24 cellular contexts compared by ENCODE assay signal in the genomic region with DNA sequence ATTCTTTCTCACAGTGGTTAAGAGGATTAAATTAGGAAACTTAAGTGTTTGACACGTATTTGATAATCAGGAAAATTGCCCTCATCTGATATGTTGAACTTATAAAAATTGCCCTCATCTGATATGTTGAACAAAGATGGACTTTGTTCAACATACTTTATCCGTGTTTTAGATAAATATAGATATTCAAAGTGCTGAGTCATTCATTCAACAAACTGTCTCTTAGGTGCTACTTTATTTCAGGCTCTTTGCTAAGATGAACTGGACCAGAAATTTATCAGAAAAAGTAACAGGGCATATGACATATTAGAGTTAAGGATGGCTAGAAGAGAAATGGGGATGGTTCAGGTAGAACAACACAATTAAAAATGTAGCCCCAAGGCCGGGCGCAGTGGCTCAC.
A peak's percentile ranks its signal among the peaks of the same experiment; 100 is the strongest.
DNase-seq lines count a peak whose midpoint lies in the region; ATAC-seq, FAIRE-seq and TF ChIP-seq lines count a peak whose summit lies in the region.
"Had no signal": no experiment of that assay in that cellular context is flagged by ENCODE, and none has a peak within 500 bp of the region (broad histone marks: within the 10 kb centered on the region; RNA-seq: fewer than 3 reads in every experiment).

No MANE protein-coding gene starts in this region.

- H3K27ac ChIP-seq in astrocyte (ENCODE audit: low read depth, low read length): no peak overlapping the region
- H3K27ac ChIP-seq: BLaER1 treated with 17β-estradiol and CSF1 and Interleukin-3, amounts not matched to agents 10 nM and 100 nM; C4-2B had no signal

- DNase-seq in COLO829 (ENCODE audit: low spot score) (peak; percentile 5), astrocyte (ENCODE audit: low read depth) (no peak)
- no peak for DNase-seq in activated naive CD4-positive, alpha-beta T cell treated with Interleukin-2 at 50 U/mL for 16 hours
- DNase-seq in stimulated activated CD4-positive, alpha-beta T cell treated with anti-CD3 and anti-CD28 coated beads, Interleukin-4, amount 100 ng/mL, for 4 hours: no peak
- DNase-seq in stimulated activated naive CD8-positive, alpha-beta T cell treated with anti-CD3 and anti-CD28 coated beads, Interleukin-15, amount 100 ng/mL, for 72 hours: no peak
- DNase-seq: 8988T; AML-193; CD4-positive, alpha-beta T cell; CD8-positive, alpha-beta T cell; COR-L47; DMS 273 treated with DMSO at 0.1 percent for 48 hours; DMS153; DMS53; DMS79; DND-41; EL; GDM1 had no signal

- FAIRE-seq in astrocyte (lab: Jason Lieb, UNC) (peak; percentile 84), islet of Langerhans (lab: Jason Lieb, UNC) (peak; percentile 87)
- FAIRE-seq: GM12878, GM12892, GM18507 had no signal

- H3K9me3 Mint-ChIP-seq in astrocyte (ENCODE audit: unreplicated experiment): no peaks in the 10 kb centered on the region
- peaks cover 0 to 7% of the 10 kb centered on the region in 2 donors for H3K9me3 Mint-ChIP-seq in stimulated activated naive CD8-positive, alpha-beta T cell treated with anti-CD3 and anti-CD28 coated beads, Interleukin-15, amount 100 ng/mL, for 72 hours
- H3K9me3 Mint-ChIP-seq: CD4-positive, alpha-beta T cell had no signal

- H2AFZ ChIP-seq in astrocyte (ENCODE audit: low read depth, low read length): no peak overlapping the region

- no peaks in the 10 kb centered on the region for H3K36me3 Mint-ChIP-seq in astrocyte (ENCODE audit: low read depth, unreplicated experiment)
- H3K36me3 Mint-ChIP-seq: CD8-positive, alpha-beta T cell had no signal

- H3K4me1 Mint-ChIP-seq in astrocyte (ENCODE audit: low read depth, unreplicated experiment): peaks cover 4% of the 10 kb centered on the region
- H3K4me1 Mint-ChIP-seq in stimulated activated naive CD8-positive, alpha-beta T cell treated with anti-CD3 and anti-CD28 coated beads, Interleukin-15, amount 100 ng/mL, for 72 hours: no peaks in the 10 kb centered on the region
- H3K4me1 Mint-ChIP-seq: B cell had no signal

- H4K20me1 ChIP-seq in astrocyte (ENCODE audit: insufficient read depth, low read length): no peaks in the 10 kb centered on the region
- H4K20me1 ChIP-seq: BLaER1 treated with 17β-estradiol and CSF1 and Interleukin-3, amounts not matched to agents 10 nM and 100 nM had no signal

- no peak for ATAC-seq in stimulated activated naive CD8-positive, alpha-beta T cell treated with anti-CD3 and anti-CD28 coated beads, Interleukin-15, amount 100 ng/mL, for 72 hours
- ATAC-seq: CD8-positive, alpha-beta T cell; GM12878 had no signal

- H3K9ac ChIP-seq in astrocyte (ENCODE audit: low read length): no peak overlapping the region
- H3K9ac ChIP-seq: BLaER1 treated with 17β-estradiol and CSF1 and Interleukin-3, amounts not matched to agents 10 nM and 100 nM had no signal

- no peak overlapping the region for H3K4me3 ChIP-seq in astrocyte (ENCODE audit: insufficient read depth, low read depth, low read length)
- H3K4me3 ChIP-seq: BLaER1 treated with 17β-estradiol and CSF1 and Interleukin-3, amounts not matched to agents 10 nM and 100 nM; GM12878 had no signal

- no peaks in the 10 kb centered on the region for H3K27me3 Mint-ChIP-seq in astrocyte (ENCODE audit: low read depth, unreplicated experiment)
- H3K27me3 Mint-ChIP-seq in stimulated activated naive CD8-positive, alpha-beta T cell treated with anti-CD3 and anti-CD28 coated beads, Interleukin-15, amount 100 ng/mL, for 72 hours: no peaks in the 10 kb centered on the region
- H3K27me3 Mint-ChIP-seq: B cell; CD4-positive, alpha-beta T cell had no signal

- no peak overlapping the region for H3K4me2 ChIP-seq in astrocyte (ENCODE audit: low read length)
- H3K4me2 ChIP-seq: BLaER1 treated with 17β-estradiol and CSF1 and Interleukin-3, amounts not matched to agents 10 nM and 100 nM had no signal

- H3K4me1 ChIP-seq in astrocyte (ENCODE audit: insufficient read depth, low read length): no peaks in the 10 kb centered on the region
- H3K4me1 ChIP-seq: BLaER1 treated with 17β-estradiol and CSF1 and Interleukin-3, amounts not matched to agents 10 nM and 100 nM had no signal

- TF ChIP-seq CTCF in astrocyte (IDR thresholded peaks at IDR 0.05; ENCODE audit: insufficient read depth, low read depth, low read length): no peak

- H3K4me3 Mint-ChIP-seq in astrocyte (ENCODE audit: unreplicated experiment): no peak overlapping the region
- no peak overlapping the region for H3K4me3 Mint-ChIP-seq in stimulated activated naive CD8-positive, alpha-beta T cell treated with anti-CD3 and anti-CD28 coated beads, Interleukin-15, amount 100 ng/mL, for 72 hours
- H3K4me3 Mint-ChIP-seq: B cell; CD4-positive, alpha-beta T cell; CD8-positive, alpha-beta T cell had no signal

- no peaks in the 10 kb centered on the region for H3K27me3 ChIP-seq in astrocyte (ENCODE audit: insufficient read depth, low read length)
- H3K27me3 ChIP-seq: BLaER1 treated with 17β-estradiol and CSF1 and Interleukin-3, amounts not matched to agents 10 nM and 100 nM had no signal

- no peaks in the 10 kb centered on the region for H3K9me3 ChIP-seq in astrocyte (ENCODE audit: insufficient read depth, low read depth, low read length)
- H3K9me3 ChIP-seq: BLaER1 treated with 17β-estradiol and CSF1 and Interleukin-3, amounts not matched to agents 10 nM and 100 nM had no signal

- H3K36me3 ChIP-seq in astrocyte (ENCODE audit: insufficient read depth, low read length): no peaks in the 10 kb centered on the region
- H3K36me3 ChIP-seq: BLaER1 treated with 17β-estradiol and CSF1 and Interleukin-3, amounts not matched to agents 10 nM and 100 nM had no signal

- H3K27ac Mint-ChIP-seq in astrocyte (ENCODE audit: unreplicated experiment): no peak overlapping the region
- H3K27ac Mint-ChIP-seq in stimulated activated naive CD8-positive, alpha-beta T cell treated with anti-CD3 and anti-CD28 coated beads, Interleukin-15, amount 100 ng/mL, for 72 hours: no peak overlapping the region
- H3K27ac Mint-ChIP-seq: B cell; CD4-positive, alpha-beta T cell; CD8-positive, alpha-beta T cell had no signal

- H3K79me2 ChIP-seq in astrocyte (ENCODE audit: insufficient read depth, low read length): no peaks in the 10 kb centered on the region
